Comparison of ENCODE assay signal across 11 cellular contexts in the genomic region with DNA sequence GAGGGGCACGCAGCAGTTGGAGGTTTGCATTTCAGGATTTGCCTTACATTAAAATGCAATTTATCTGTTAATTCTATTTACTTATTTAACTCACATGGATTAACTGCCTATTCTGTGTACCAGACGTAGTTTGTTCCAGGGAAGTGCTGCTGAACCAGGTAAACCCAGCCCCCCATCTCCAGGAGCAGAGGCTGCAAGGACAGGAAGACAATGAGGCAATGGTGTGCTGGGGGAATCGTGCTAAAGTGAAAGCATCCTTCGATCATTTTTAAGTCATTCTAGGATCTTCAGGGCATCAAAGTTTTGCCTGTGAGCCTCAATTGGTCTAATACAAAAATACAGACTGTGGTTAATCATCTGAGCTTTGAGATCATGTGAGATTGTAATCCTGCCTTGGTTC.
DNase-seq lines count a peak whose midpoint lies in the region; ATAC-seq and TF ChIP-seq lines count a peak whose summit lies in the region.
"Had no signal": no experiment of that assay in that cellular context is flagged by ENCODE, and none has a peak within 500 bp of the region (broad histone marks: within the 10 kb centered on the region; RNA-seq: fewer than 3 reads in every experiment).

No MANE protein-coding gene starts in this region.

- no peak for DNase-seq in heart left ventricle
- DNase-seq in Right ventricle myocardium superior: no peak
- DNase-seq in T-helper 17 cell: no peak
- DNase-seq in psoas muscle: no peak
- no peak for DNase-seq in MCF 10A (ENCODE audit: unreplicated experiment)
- DNase-seq: T1000 had no signal

- H3K4me3 Mint-ChIP-seq in T-helper 17 cell (peak overlapping the region; percentile 86), MCF 10A (ENCODE audit: unreplicated experiment) (no peak overlapping the region)

- H3K36me3 Mint-ChIP-seq in T-helper 17 cell (ENCODE audit: low read depth) (peaks cover 2% of the 10 kb centered on the region), MCF 10A (ENCODE audit: insufficient read depth, unreplicated experiment) (no peaks in the 10 kb centered on the region)

- peak overlapping the region in 8 of 12 donors; percentile 22 to 35 (median 32) for H3K4me3 ChIP-seq in heart left ventricle
- H3K4me3 ChIP-seq in endocrine pancreas (ENCODE audit: control insufficient read depth, insufficient read depth, low read length): peak overlapping the region; percentile 36
- H3K4me3 ChIP-seq in subcutaneous abdominal adipose tissue (ENCODE audit: low read depth in 1 of 5, low read length in 5 of 5): peak overlapping the region in 4 of 5 donors; percentile 22 to 53 (median 50)
- no peak overlapping the region for H3K4me3 ChIP-seq in psoas muscle
- H3K4me3 ChIP-seq: body of pancreas, transverse colon had no signal

- ATAC-seq in heart left ventricle (peak in 1 of 4 donors; percentile 49), Right ventricle myocardium superior (ENCODE audit: poor library complexity) (no peak), T-helper 17 cell (peak; percentile 38), psoas muscle (no peak), GM21423 (IDR thresholded peaks at IDR 0.05; ENCODE audit: unreplicated experiment) (no peak)
- ATAC-seq: body of pancreas had no signal

- no peak for TF ChIP-seq POLR2A in heart left ventricle (IDR thresholded peaks at IDR 0.05)

- H3K9me3 Mint-ChIP-seq in MCF 10A (ENCODE audit: unreplicated experiment): no peaks in the 10 kb centered on the region

- H3K4me1 Mint-ChIP-seq in T-helper 17 cell: peaks cover 29% of the 10 kb centered on the region
- peaks cover 6% of the 10 kb centered on the region for H3K4me1 Mint-ChIP-seq in MCF 10A (ENCODE audit: insufficient read depth, unreplicated experiment)

- POLR2A ChIA-PET in MCF 10A (lab: Yijun Ruan, JAX): no interaction called here

- BruUV-seq in MCF 10A (replicated peaks; lab: Mats Ljungman, UMichigan): no TSS peak

- intact Hi-C loops in heart left ventricle (cut with DNase I): loop anchor here in 1 of 10 donors (2.0 kb wide), 1 partner anchor 66 kb away; no protein-coding TSS in a partner anchor
- intact Hi-C loops in Right ventricle myocardium superior (cut with DNase I): no loop called here
- intact Hi-C loops in psoas muscle (cut with DNase I): no loop called here
- intact Hi-C loops in MCF 10A (cut with micrococcal nuclease): no loop called here

- TF ChIP-seq CTCF in heart left ventricle (IDR thresholded peaks at IDR 0.05) (no peak), psoas muscle (IDR thresholded peaks at IDR 0.05) (no peak), MCF 10A (IDR thresholded peaks at IDR 0.05; ENCODE audit: unreplicated experiment) (no peak)

- H3K9me3 ChIP-seq in heart left ventricle (peaks cover 0 to 17% (median 2%) of the 10 kb centered on the region in 12 donors), T-helper 17 cell (ENCODE audit: control insufficient read depth, low read length, poor library complexity, severe bottlenecking) (no peaks in the 10 kb centered on the region), endocrine pancreas (ENCODE audit: control insufficient read depth, low read length) (no peaks in the 10 kb centered on the region), subcutaneous abdominal adipose tissue (ENCODE audit: control insufficient read depth in 5 of 5, low read length in 5 of 5) (peaks cover 0 to 17% (median 3%) of the 10 kb centered on the region in 5 donors), psoas muscle (no peaks in the 10 kb centered on the region)
- H3K9me3 ChIP-seq: body of pancreas had no signal

- peaks cover 13% of the 10 kb centered on the region for H3K27me3 Mint-ChIP-seq in T-helper 17 cell
- H3K27me3 Mint-ChIP-seq in MCF 10A (ENCODE audit: insufficient read depth, unreplicated experiment): peaks cover 37% of the 10 kb centered on the region

- H3K9ac ChIP-seq in endocrine pancreas (ENCODE audit: control insufficient read depth, insufficient read depth, low read length) (no peak overlapping the region), subcutaneous abdominal adipose tissue (ENCODE audit: low read length in 5 of 5) (no peak overlapping the region)

- H3K27ac Mint-ChIP-seq in T-helper 17 cell (peak overlapping the region; percentile 86), MCF 10A (ENCODE audit: low read depth, unreplicated experiment) (no peak overlapping the region)

- peaks cover 0 to 17% (median 0%) of the 10 kb centered on the region in 9 donors for H3K27me3 ChIP-seq in heart left ventricle
- no peaks in the 10 kb centered on the region for H3K27me3 ChIP-seq in endocrine pancreas (ENCODE audit: control insufficient read depth, insufficient read depth, low read length)
- peaks cover 6 to 17% (median 12%) of the 10 kb centered on the region in 5 donors for H3K27me3 ChIP-seq in subcutaneous abdominal adipose tissue (ENCODE audit: control insufficient read depth in 5 of 5, insufficient read depth in 4 of 5, low read length in 5 of 5)
- peaks cover 0 to 8% (median 2%) of the 10 kb centered on the region in 3 donors for H3K27me3 ChIP-seq in psoas muscle (ENCODE audit: insufficient read depth in 3 of 3, low read length in 2 of 3)
- H3K27me3 ChIP-seq: body of pancreas had no signal

- H3K27ac ChIP-seq in heart left ventricle (peak overlapping the region in 10 of 12 donors; percentile 20 to 68 (median 50)), subcutaneous abdominal adipose tissue (ENCODE audit: low read depth, low read length) (peak overlapping the region; percentile 29), psoas muscle (no peak overlapping the region)
- H3K27ac ChIP-seq: body of pancreas, transverse colon had no signal

- WGBS in heart left ventricle, 4 donors: 53 to 62% (median 60%) methylated on average over 4 of the region's 4 CpGs
- WGBS in psoas muscle, 3 donors: 61 to 70% (median 63%) methylated on average over 4 of the region's 4 CpGs

- no peaks in the 10 kb centered on the region for H3K36me3 ChIP-seq in heart left ventricle
- H3K36me3 ChIP-seq in endocrine pancreas (ENCODE audit: control insufficient read depth, insufficient read depth, low read length): no peaks in the 10 kb centered on the region
- no peaks in the 10 kb centered on the region for H3K36me3 ChIP-seq in subcutaneous abdominal adipose tissue (ENCODE audit: control insufficient read depth in 5 of 5, insufficient read depth in 5 of 5, low read length in 5 of 5)
- no peaks in the 10 kb centered on the region for H3K36me3 ChIP-seq in psoas muscle (ENCODE audit: insufficient read depth in 1 of 2, low read depth in 1 of 2)
- H3K36me3 ChIP-seq: transverse colon had no signal

- H3K4me1 ChIP-seq in heart left ventricle: peaks cover 0 to 11% (median 0%) of the 10 kb centered on the region in 12 donors
- H3K4me1 ChIP-seq in endocrine pancreas (ENCODE audit: control insufficient read depth, insufficient read depth, low read length): no peaks in the 10 kb centered on the region
- H3K4me1 ChIP-seq in subcutaneous abdominal adipose tissue (ENCODE audit: control insufficient read depth in 5 of 5, insufficient read depth in 5 of 5, low read length in 5 of 5): peaks cover 0 to 11% (median 0%) of the 10 kb centered on the region in 5 donors
- no peaks in the 10 kb centered on the region for H3K4me1 ChIP-seq in psoas muscle
- H3K4me1 ChIP-seq: transverse colon had no signal

- CTCF ChIA-PET in MCF 10A (lab: Yijun Ruan, JAX): no interaction called here
